ENCODE assay signal across 20 cellular contexts in genomic region chr14:31935406-31935805, GRCh38.
DNase-seq lines count a peak whose midpoint lies in the region; ATAC-seq, FAIRE-seq and TF ChIP-seq lines count a peak whose summit lies in the region.
"Had no signal": no experiment of that assay in that cellular context is flagged by ENCODE, and none has a peak within 500 bp of the region (broad histone marks: within the 10 kb centered on the region; RNA-seq: fewer than 3 reads in every experiment).

No MANE protein-coding gene starts in this region.

- no peak overlapping the region for H4K8ac ChIP-seq in H1 (ENCODE audit: extremely low read depth, insufficient read depth, low read length)

- no peak overlapping the region for H3K56ac ChIP-seq in H1 (replicated peaks; ENCODE audit: insufficient read length, low read depth, low read length)

- H3K9ac ChIP-seq in HUES64 (ENCODE audit: low read depth, low read length) (no peak overlapping the region), H1 (replicated peaks in 1 of 4; ENCODE audit: extremely low read depth in 1 of 4, low read depth in 3 of 4, low read length in 3 of 4) (no peak overlapping the region)

- no peak overlapping the region for H3K4ac ChIP-seq in H1 (replicated peaks; ENCODE audit: insufficient read length, low read depth, low read length)

- H3K23me2 ChIP-seq in H1 (ENCODE audit: low read depth, low read length) = no peaks in the 10 kb centered on the region

- no peaks in the 10 kb centered on the region for H3K27me3 Mint-ChIP-seq in neural crest cell (ENCODE audit: low read depth)
- H3K27me3 Mint-ChIP-seq: activated naive CD8-positive, alpha-beta T cell treated with anti-CD3 and anti-CD28 coated beads, Interleukin-2, amount 10 ng/mL, durations not matched to agents 7 days and 5 days; T-helper 17 cell had no signal

- no peak overlapping the region for H3K4me3 Mint-ChIP-seq in neural crest cell
- H3K4me3 Mint-ChIP-seq: activated CD8-positive, alpha-beta T cell treated with anti-CD3 and anti-CD28 coated beads, Interleukin-2, amount 10 ng/mL, durations not matched to agents 7 days and 5 days; activated naive CD8-positive, alpha-beta T cell treated with anti-CD3 and anti-CD28 coated beads, Interleukin-2, amount 10 ng/mL, durations not matched to agents 7 days and 5 days; T-helper 17 cell had no signal

- H3K23ac ChIP-seq in H1 (ENCODE audit: insufficient read length) = no peak overlapping the region

- H3K4me1 ChIP-seq in HUES64 (ENCODE audit: insufficient read depth, low read length) (peaks cover 32% of the 10 kb centered on the region), H1 (replicated peaks in 1 of 4; ENCODE audit: control insufficient read depth in 3 of 4, insufficient read depth in 4 of 4, low read length in 3 of 4) (peaks cover 0 to 9% (median 3%) of the 10 kb centered on the region in 4 experiments; a peak in 3 of 7 replicates)
- H3K4me1 ChIP-seq: lower lobe of right lung, prostate gland had no signal

- no peak overlapping the region for H3K4me3 ChIP-seq in HUES64 (ENCODE audit: low read length)
- H3K4me3 ChIP-seq in H1 (ENCODE audit: extremely low read depth in 1 of 4, insufficient read depth in 2 of 4, low read depth in 3 of 4, low read length in 4 of 4) = peak overlapping the region in 1 of 4 experiments; percentile 44; a peak in 1 of 8 replicates
- H3K4me3 ChIP-seq: cardiac muscle cell, dorsolateral prefrontal cortex, esophagus muscularis mucosa, GM12878, lower lobe of right lung, prostate gland had no signal

- no peak overlapping the region for H2BK120ac ChIP-seq in H1 (replicated peaks; ENCODE audit: low read depth, low read length)

- H3K9me3 ChIP-seq in HUES64 (ENCODE audit: insufficient read depth, low read depth, low read length) (no peaks in the 10 kb centered on the region), H1 (ENCODE audit: insufficient read depth in 2 of 2, low read depth in 1 of 2, low read length in 1 of 2) (no peaks in the 10 kb centered on the region)
- H3K9me3 ChIP-seq: esophagus muscularis mucosa, lower lobe of right lung, prostate gland had no signal

- no peaks in the 10 kb centered on the region for H3K79me1 ChIP-seq in H1 (ENCODE audit: low read depth, low read length)

- CTCF ChIA-PET in H1 (lab: Charles Lee; ENCODE audit: partially characterized antibody) = interaction anchor here (0.6 to 5.4 kb wide), 7 partner anchors 10 to 317 kb away, joined by 3 to 38 read pairs (median 4); no protein-coding TSS in a partner anchor

- H4K5ac ChIP-seq in H1 (ENCODE audit: insufficient read length, low read depth, low read length) = no peak overlapping the region

- H3K4me1 Mint-ChIP-seq in neural crest cell = peaks cover 31% of the 10 kb centered on the region

- POLR2A ChIA-PET in H1 (lab: Charles Lee; ENCODE audit: partially characterized antibody) = no interaction called here

- H3K27ac Mint-ChIP-seq in neural crest cell (ENCODE audit: unreplicated experiment) = peak overlapping the region; percentile 40
- H3K27ac Mint-ChIP-seq: activated CD8-positive, alpha-beta T cell treated with anti-CD3 and anti-CD28 coated beads, Interleukin-2, amount 10 ng/mL, durations not matched to agents 7 days and 5 days; activated naive CD8-positive, alpha-beta T cell treated with anti-CD3 and anti-CD28 coated beads, Interleukin-2, amount 10 ng/mL, durations not matched to agents 7 days and 5 days; T-helper 17 cell; WTC11 had no signal

- H3K36me3 ChIP-seq in HUES64 (ENCODE audit: insufficient read depth, low read length) (no peaks in the 10 kb centered on the region), H1 (ENCODE audit: control insufficient read depth in 2 of 4, insufficient read depth in 4 of 4, low read length in 3 of 4) (no peaks in the 10 kb centered on the region)
- H3K36me3 ChIP-seq: cardiac muscle cell, esophagus muscularis mucosa, lower lobe of right lung, prostate gland had no signal

- ATAC-seq in HG02571 (IDR thresholded peaks at IDR 0.05; ENCODE audit: unreplicated experiment) = no peak
- ATAC-seq: activated CD8-positive, alpha-beta T cell treated with anti-CD3 and anti-CD28 coated beads, Interleukin-2, amount 10 ng/mL, durations not matched to agents 7 days and 5 days; GM12878; lower lobe of right lung had no signal

- H3K79me2 ChIP-seq in H1 (ENCODE audit: control insufficient read depth in 1 of 2, insufficient read depth in 2 of 2, low read length in 2 of 2) = no peaks in the 10 kb centered on the region

- no peak overlapping the region for H2BK5ac ChIP-seq in H1 (ENCODE audit: low read depth, low read length)

- peak overlapping the region; percentile 40; the same call in 1 of the 2 replicates for H2BK20ac ChIP-seq in H1 (ENCODE audit: low read length)

- TF ChIP-seq EP300 in H1 (IDR thresholded peaks at IDR 0.05; ENCODE audit: borderline replicate concordance in 1 of 2, low read depth in 2 of 2, low read length in 2 of 2) = no peak

- DNase-seq in COR-L47 (lab: John Stamatoyannopoulos, UW) (peak; percentile 2), H1 (ENCODE audit: low read depth in 1 of 2, low spot score in 2 of 2) (no peak), neural crest cell (ENCODE audit: low read depth, low spot score) (no peak), RPMI8226 (no peak), 8988T (no peak), NCI-H2107 (lab: John Stamatoyannopoulos, UW) (no peak)
- DNase-seq: activated CD8-positive, alpha-beta T cell treated with anti-CD3 and anti-CD28 coated beads, Interleukin-2, amount 10 ng/mL, durations not matched to agents 7 days and 5 days; activated naive CD8-positive, alpha-beta T cell treated with anti-CD3 and anti-CD28 coated beads, Interleukin-2, amount 10 ng/mL, durations not matched to agents 7 days and 5 days; dorsolateral prefrontal cortex; GDM1; lower lobe of right lung; stimulated activated CD8-positive, alpha-beta memory T cell treated with anti-CD3 and anti-CD28 coated beads, Interleukin-4, amount 100 ng/mL, for 48 hours; T-helper 17 cell had no signal

- H3K4me2 ChIP-seq in H1 (ENCODE audit: insufficient read depth in 1 of 2, low read depth in 2 of 2, low read length in 2 of 2) = peak overlapping the region; percentile 33 to 54; a peak in 2 of 4 replicates

- no peak for FAIRE-seq in H1 (lab: Jason Lieb, UNC)
- FAIRE-seq: GM12878 had no signal

- no peak overlapping the region for H3K14ac ChIP-seq in H1 (ENCODE audit: insufficient read length)

- TF ChIP-seq CTCF in H1 (IDR thresholded peaks at IDR 0.05; ENCODE audit: control extremely low read depth in 1 of 3, insufficient read depth in 1 of 3, low read depth in 1 of 3, low read length in 3 of 3) (no peak), neural crest cell (conservative IDR thresholded peaks at IDR 0.05) (no peak)

- H4K20me1 ChIP-seq in H1 (replicated peaks in 1 of 2; ENCODE audit: control insufficient read depth in 1 of 2, insufficient read depth in 2 of 2, low read length in 2 of 2) = no peaks in the 10 kb centered on the region

- no peaks in the 10 kb centered on the region for H3K27me3 ChIP-seq in HUES64 (ENCODE audit: insufficient read depth, low read length)
- peaks cover 0 to 1% (median 0%) of the 10 kb centered on the region in 4 experiments; a peak in 2 of 7 replicates for H3K27me3 ChIP-seq in H1 (replicated peaks in 1 of 4; ENCODE audit: control insufficient read depth in 3 of 4, extremely low read depth in 1 of 4, insufficient read depth in 3 of 4, low read length in 3 of 4)
- H3K27me3 ChIP-seq: cardiac muscle cell, dorsolateral prefrontal cortex, esophagus muscularis mucosa had no signal

- no peak overlapping the region for H2AK5ac ChIP-seq in H1 (ENCODE audit: low read depth, low read length)

- H3K27ac ChIP-seq in HUES64 (ENCODE audit: low read depth, low read length) (peak overlapping the region; percentile 63; the same call in 1 of the 2 replicates), H1 (ENCODE audit: low read depth, low read length) (no peak overlapping the region)
- H3K27ac ChIP-seq: cardiac muscle cell, dorsolateral prefrontal cortex, esophagus muscularis mucosa, lower lobe of right lung, prostate gland had no signal

- no peak for TF ChIP-seq RAD21 in H1 (IDR thresholded peaks at IDR 0.05 in 1 of 2, conservative IDR thresholded peaks at IDR 0.05 in 1 of 2; ENCODE audit: low read depth in 2 of 2, low read length in 2 of 2)

- H3K36me3 Mint-ChIP-seq in neural crest cell (ENCODE audit: low read depth) = no peaks in the 10 kb centered on the region
- H3K36me3 Mint-ChIP-seq: activated naive CD8-positive, alpha-beta T cell treated with anti-CD3 and anti-CD28 coated beads, Interleukin-2, amount 10 ng/mL, durations not matched to agents 7 days and 5 days; WTC11 had no signal

- H2AFZ ChIP-seq in H1 (ENCODE audit: low read length) = no peak overlapping the region

- 38% methylated on average over 2 of the region's 3 CpGs for WGBS in HUES64
- 71% methylated on average over 3 of the region's 3 CpGs; no CpG with 5 or more reads in 1 of the 2 experiments for WGBS in H1 (ENCODE audit: extremely low coverage in 1 of 2, insufficient coverage in 1 of 2, insufficient read length in 1 of 2, insufficient replicate concordance in 2 of 2, low coverage in 1 of 2, low lambda C conversion rate in 2 of 2, missing lambda C conversion rate in 1 of 2), 2 experiments

- peak overlapping the region; percentile 50 for H4K91ac ChIP-seq in H1 (replicated peaks; ENCODE audit: insufficient read length, low read length)

- H2BK12ac ChIP-seq in H1 (ENCODE audit: low read depth, low read length) = no peak overlapping the region

- H3K18ac ChIP-seq in H1 (ENCODE audit: extremely low read depth, low read length) = no peak overlapping the region

- no peak for TF ChIP-seq POLR2A in H1 (IDR thresholded peaks at IDR 0.05; ENCODE audit: control extremely low read depth in 1 of 2, low read depth in 2 of 2, low read length in 2 of 2)

- no peaks in the 10 kb centered on the region for H3K9me3 Mint-ChIP-seq in neural crest cell
- H3K9me3 Mint-ChIP-seq: activated naive CD8-positive, alpha-beta T cell treated with anti-CD3 and anti-CD28 coated beads, Interleukin-2, amount 10 ng/mL, durations not matched to agents 7 days and 5 days; WTC11 had no signal

- no peak overlapping the region for H2BK15ac ChIP-seq in H1 (ENCODE audit: low read length)

TF ChIP-seq in H1, 55 proteins besides CTCF, POLR2A, EP300 and RAD21 (continues in another document):
- TF ChIP-seq E2F6 (IDR thresholded peaks at IDR 0.05) (no peak), CHD2 (IDR thresholded peaks at IDR 0.05; ENCODE audit: low read length) (no peak), NANOG (IDR thresholded peaks at IDR 0.05; ENCODE audit: insufficient read depth, low read depth, low read length, poor library complexity, severe bottlenecking) (no peak), GTF2F1 (IDR thresholded peaks at IDR 0.05; ENCODE audit: borderline replicate concordance, low read depth, low read length) (no peak), RBBP5 (IDR thresholded peaks at IDR 0.05; ENCODE audit: borderline replicate concordance, low read depth, low read length) (no peak), JUN (IDR thresholded peaks at IDR 0.05; ENCODE audit: low read depth, low read length) (no peak), TBP (IDR thresholded peaks at IDR 0.05; ENCODE audit: low read depth, low read length) (no peak)
